ENCODE assay signal across 17 cellular contexts in genomic region chr7:16028651-16029050, GRCh38.
"Had no signal": no experiment of that assay in that cellular context is flagged by ENCODE, and none has a peak within 500 bp of the region (broad histone marks: within the 10 kb centered on the region; RNA-seq: fewer than 3 reads in every experiment).

No MANE protein-coding gene starts in this region.

- H3K9me3 ChIP-seq: left lung, spleen, thoracic aorta, upper lobe of left lung had no signal

- H3K36me3 ChIP-seq: left lung, spleen, thoracic aorta, upper lobe of left lung had no signal

- H3K27me3 ChIP-seq: left lung, spleen, upper lobe of left lung had no signal

- H3K27ac Mint-ChIP-seq: activated CD4-positive, alpha-beta memory T cell treated with anti-CD3 and anti-CD28 coated beads, Interleukin-2, amount 10 ng/mL, durations not matched to agents 7 days and 5 days; activated CD4-positive, alpha-beta T cell treated with anti-CD3 and anti-CD28 coated beads, Interleukin-2, amount 10 ng/mL, durations not matched to agents 24 days and 14 days; activated naive CD4-positive, alpha-beta T cell treated with anti-CD3 and anti-CD28 coated beads for 36 hours; activated naive CD8-positive, alpha-beta T cell treated with anti-CD3 and anti-CD28 coated beads, Interleukin-2, amount 10 ng/mL, durations not matched to agents 7 days and 5 days; activated T-cell treated with anti-CD3 and anti-CD28 coated beads, Interleukin-2, amount 50 U/mL, for 72 hours had no signal

- H3K36me3 Mint-ChIP-seq: activated naive CD8-positive, alpha-beta T cell treated with anti-CD3 and anti-CD28 coated beads, Interleukin-2, amount 10 ng/mL, durations not matched to agents 7 days and 5 days had no signal

- FAIRE-seq: bronchial epithelial cell had no signal

- H3K27me3 Mint-ChIP-seq: activated CD4-positive, alpha-beta memory T cell treated with anti-CD3 and anti-CD28 coated beads, Interleukin-2, amount 10 ng/mL, durations not matched to agents 7 days and 5 days; activated CD4-positive, alpha-beta T cell treated with anti-CD3 and anti-CD28 coated beads, Interleukin-2, amount 10 ng/mL, durations not matched to agents 24 days and 14 days; activated naive CD8-positive, alpha-beta T cell treated with anti-CD3 and anti-CD28 coated beads, Interleukin-2, amount 10 ng/mL, durations not matched to agents 7 days and 5 days had no signal

- H3K4me3 ChIP-seq: left lung, spleen, thoracic aorta, upper lobe of left lung had no signal

- H3K4me1 ChIP-seq: foreskin keratinocyte, left lung, spleen had no signal

- ATAC-seq: activated T-cell treated with anti-CD3 and anti-CD28 coated beads, Interleukin-2, amount 50 U/mL, for 72 hours had no signal

- DNase-seq: activated CD4-positive, alpha-beta memory T cell treated with anti-CD3 and anti-CD28 coated beads, Interleukin-2, amount 10 ng/mL, durations not matched to agents 7 days and 5 days; activated CD4-positive, alpha-beta T cell treated with anti-CD3 and anti-CD28 coated beads, Interleukin-2, amount 10 ng/mL, durations not matched to agents 24 days and 14 days; activated effector memory CD4-positive, alpha-beta T cell treated with Interleukin-2 at 50 U/mL for 16 hours; activated naive CD4-positive, alpha-beta T cell treated with anti-CD3 and anti-CD28 coated beads for 36 hours; activated naive CD8-positive, alpha-beta T cell treated with anti-CD3 and anti-CD28 coated beads, Interleukin-2, amount 10 ng/mL, durations not matched to agents 7 days and 5 days; activated T-cell treated with anti-CD3 and anti-CD28 coated beads, Interleukin-2, amount 50 U/mL, for 72 hours; cerebellar nuclear complex; left lung; nucleus accumbens; posterior cingulate gyrus; spleen; stimulated activated CD4-positive, alpha-beta T cell treated with anti-CD3 and anti-CD28 coated beads, Interleukin-4, amount 100 ng/mL, for 1 hour; stimulated activated naive CD4-positive, alpha-beta T cell; upper lobe of left lung had no signal

- H3K27ac ChIP-seq: foreskin keratinocyte, spleen had no signal

- H3K4me3 Mint-ChIP-seq: activated CD4-positive, alpha-beta memory T cell treated with anti-CD3 and anti-CD28 coated beads, Interleukin-2, amount 10 ng/mL, durations not matched to agents 7 days and 5 days; activated CD4-positive, alpha-beta T cell treated with anti-CD3 and anti-CD28 coated beads, Interleukin-2, amount 10 ng/mL, durations not matched to agents 24 days and 14 days; activated naive CD4-positive, alpha-beta T cell treated with anti-CD3 and anti-CD28 coated beads for 36 hours; activated naive CD8-positive, alpha-beta T cell treated with anti-CD3 and anti-CD28 coated beads, Interleukin-2, amount 10 ng/mL, durations not matched to agents 7 days and 5 days; activated T-cell treated with anti-CD3 and anti-CD28 coated beads, Interleukin-2, amount 50 U/mL, for 72 hours had no signal

- H3K9me3 Mint-ChIP-seq: activated CD4-positive, alpha-beta memory T cell treated with anti-CD3 and anti-CD28 coated beads, Interleukin-2, amount 10 ng/mL, durations not matched to agents 7 days and 5 days; activated CD4-positive, alpha-beta T cell treated with anti-CD3 and anti-CD28 coated beads, Interleukin-2, amount 10 ng/mL, durations not matched to agents 24 days and 14 days; activated naive CD4-positive, alpha-beta T cell treated with anti-CD3 and anti-CD28 coated beads for 36 hours; activated naive CD8-positive, alpha-beta T cell treated with anti-CD3 and anti-CD28 coated beads, Interleukin-2, amount 10 ng/mL, durations not matched to agents 7 days and 5 days had no signal

- H3K4me1 Mint-ChIP-seq: activated CD4-positive, alpha-beta memory T cell treated with anti-CD3 and anti-CD28 coated beads, Interleukin-2, amount 10 ng/mL, durations not matched to agents 7 days and 5 days; activated CD4-positive, alpha-beta T cell treated with anti-CD3 and anti-CD28 coated beads, Interleukin-2, amount 10 ng/mL, durations not matched to agents 24 days and 14 days; activated naive CD8-positive, alpha-beta T cell treated with anti-CD3 and anti-CD28 coated beads, Interleukin-2, amount 10 ng/mL, durations not matched to agents 7 days and 5 days had no signal
